ENCODE assay signal across 32 cellular contexts in genomic region chr18:2564373-2564772, GRCh38. TPM values are rescaled to one million over a fixed set of nuclear protein-coding genes. Genes with fewer than 3 reads are reported as not detected.
"Had no signal": no experiment of that assay in that cellular context is flagged by ENCODE, and none has a peak within 500 bp of the region (broad histone marks: within the 10 kb centered on the region; RNA-seq: fewer than 3 reads in every experiment).

No MANE protein-coding gene starts in this region.

- H3K27ac ChIP-seq: ascending aorta, breast epithelium, cardiac muscle cell, coronary artery, dorsolateral prefrontal cortex, esophagus muscularis mucosa, gastroesophageal sphincter, WERI-Rb-1 had no signal

- DNase-seq: activated B cell treated with CpG ODN at 0.5 μM for 24 hours; activated CD4-positive, alpha-beta memory T cell treated with anti-CD3 and anti-CD28 coated beads, Interleukin-2, amount 10 ng/mL, durations not matched to agents 7 days and 5 days; activated CD4-positive, alpha-beta T cell treated with anti-CD3 and anti-CD28 coated beads, Interleukin-2, amount 10 ng/mL, durations not matched to agents 7 days and 5 days; activated CD4-positive, alpha-beta T cell treated with anti-CD3 and anti-CD28 coated beads, Interleukin-2, amount 50 U/mL, for 4 hours; activated CD8-positive, alpha-beta memory T cell treated with anti-CD3 and anti-CD28 coated beads, Interleukin-2, amount 50 U/mL, for 48 hours; activated effector memory CD4-positive, alpha-beta T cell treated with Interleukin-2 at 50 U/mL for 16 hours; activated gamma-delta T cell treated with Interleukin-2 at 50 U/mL for 16 hours; activated naive CD4-positive, alpha-beta T cell treated with Interleukin-2 at 50 U/mL for 16 hours; activated naive CD8-positive, alpha-beta T cell treated with anti-CD3 and anti-CD28 coated beads, Interleukin-2, amount 10 ng/mL, durations not matched to agents 7 days and 5 days; activated T-cell treated with anti-CD3 and anti-CD28 coated beads for 4 hours; activated T-cell treated with anti-CD3 and anti-CD28 coated beads, Interleukin-2, amount 50 U/mL, for 4 hours; central memory CD4-positive, alpha-beta T cell; cerebellar nuclear complex; dorsolateral prefrontal cortex; effector memory CD4-positive, alpha-beta T cell; erythroblast; foreskin melanocyte; T-helper 1 cell; T-helper 17 cell; T1000; WERI-Rb-1 had no signal

- H3K4me1 ChIP-seq: ascending aorta, breast epithelium had no signal

- H3K27ac Mint-ChIP-seq: activated B cell treated with CpG ODN at 0.5 μM for 24 hours; activated CD4-positive, alpha-beta memory T cell treated with anti-CD3 and anti-CD28 coated beads, Interleukin-2, amount 10 ng/mL, durations not matched to agents 7 days and 5 days; activated CD4-positive, alpha-beta T cell treated with anti-CD3 and anti-CD28 coated beads, Interleukin-2, amount 10 ng/mL, durations not matched to agents 7 days and 5 days; activated naive CD4-positive, alpha-beta T cell treated with anti-CD3 and anti-CD28 coated beads, Interleukin-2, amount 50 U/mL, for 24 hours; activated naive CD8-positive, alpha-beta T cell treated with anti-CD3 and anti-CD28 coated beads, Interleukin-2, amount 10 ng/mL, durations not matched to agents 7 days and 5 days; activated T-helper 17 cell treated with anti-CD3 and anti-CD28 coated beads, Interleukin-2, amount 50 U/mL, for 72 hours; brain; dendritic cell treated with granulocyte-macrophage colony-stimulating factor and Interleukin-4, amounts not matched to agents 40 ng/mL and 50 ng/mL, for 4 days; T-helper 17 cell; T-helper 2 cell treated with Interferon-gamma antibody and Interleukin-4, amounts not matched to agents 5 μg/mL and 100 μg/mL, for 36 hours had no signal

- H3K27me3 Mint-ChIP-seq: activated B cell treated with CpG ODN at 0.5 μM for 24 hours; activated CD4-positive, alpha-beta memory T cell treated with anti-CD3 and anti-CD28 coated beads, Interleukin-2, amount 10 ng/mL, durations not matched to agents 7 days and 5 days; activated CD4-positive, alpha-beta T cell treated with anti-CD3 and anti-CD28 coated beads, Interleukin-2, amount 10 ng/mL, durations not matched to agents 7 days and 5 days; activated naive CD4-positive, alpha-beta T cell treated with anti-CD3 and anti-CD28 coated beads, Interleukin-2, amount 50 U/mL, for 24 hours; activated naive CD8-positive, alpha-beta T cell treated with anti-CD3 and anti-CD28 coated beads, Interleukin-2, amount 10 ng/mL, durations not matched to agents 7 days and 5 days; activated T-helper 17 cell treated with anti-CD3 and anti-CD28 coated beads, Interleukin-2, amount 50 U/mL, for 72 hours; brain; dendritic cell treated with granulocyte-macrophage colony-stimulating factor and Interleukin-4, amounts not matched to agents 40 ng/mL and 50 ng/mL, for 4 days; T-helper 17 cell had no signal

- H3K9me3 Mint-ChIP-seq: activated B cell treated with CpG ODN at 0.5 μM for 24 hours; activated CD4-positive, alpha-beta memory T cell treated with anti-CD3 and anti-CD28 coated beads, Interleukin-2, amount 10 ng/mL, durations not matched to agents 7 days and 5 days; activated CD4-positive, alpha-beta T cell treated with anti-CD3 and anti-CD28 coated beads, Interleukin-2, amount 10 ng/mL, durations not matched to agents 7 days and 5 days; activated naive CD4-positive, alpha-beta T cell treated with anti-CD3 and anti-CD28 coated beads, Interleukin-2, amount 50 U/mL, for 24 hours; activated naive CD8-positive, alpha-beta T cell treated with anti-CD3 and anti-CD28 coated beads, Interleukin-2, amount 10 ng/mL, durations not matched to agents 7 days and 5 days; activated T-cell treated with anti-CD3 and anti-CD28 coated beads, Interleukin-2, amount 50 U/mL, for 4 hours; activated T-helper 17 cell treated with anti-CD3 and anti-CD28 coated beads, Interleukin-2, amount 50 U/mL, for 72 hours; brain; dendritic cell treated with granulocyte-macrophage colony-stimulating factor and Interleukin-4, amounts not matched to agents 40 ng/mL and 50 ng/mL, for 4 days; T-helper 2 cell treated with Interferon-gamma antibody and Interleukin-4, amounts not matched to agents 5 μg/mL and 100 μg/mL, for 36 hours had no signal

- H3K4me3 ChIP-seq: ascending aorta, breast epithelium, cardiac muscle cell, coronary artery, dorsolateral prefrontal cortex, esophagus muscularis mucosa, gastroesophageal sphincter had no signal

- H3K4me3 Mint-ChIP-seq: activated B cell treated with CpG ODN at 0.5 μM for 24 hours; activated CD4-positive, alpha-beta memory T cell treated with anti-CD3 and anti-CD28 coated beads, Interleukin-2, amount 10 ng/mL, durations not matched to agents 7 days and 5 days; activated CD4-positive, alpha-beta T cell treated with anti-CD3 and anti-CD28 coated beads, Interleukin-2, amount 10 ng/mL, durations not matched to agents 7 days and 5 days; activated naive CD4-positive, alpha-beta T cell treated with anti-CD3 and anti-CD28 coated beads, Interleukin-2, amount 50 U/mL, for 24 hours; activated naive CD8-positive, alpha-beta T cell treated with anti-CD3 and anti-CD28 coated beads, Interleukin-2, amount 10 ng/mL, durations not matched to agents 7 days and 5 days; activated T-cell treated with anti-CD3 and anti-CD28 coated beads, Interleukin-2, amount 50 U/mL, for 4 hours; activated T-helper 17 cell treated with anti-CD3 and anti-CD28 coated beads, Interleukin-2, amount 50 U/mL, for 72 hours; brain; dendritic cell treated with granulocyte-macrophage colony-stimulating factor and Interleukin-4, amounts not matched to agents 40 ng/mL and 50 ng/mL, for 4 days; T-helper 17 cell; T-helper 2 cell treated with Interferon-gamma antibody and Interleukin-4, amounts not matched to agents 5 μg/mL and 100 μg/mL, for 36 hours had no signal

- ATAC-seq: activated T-cell treated with anti-CD3 and anti-CD28 coated beads, Interleukin-2, amount 50 U/mL, for 4 hours; activated T-helper 17 cell treated with anti-CD3 and anti-CD28 coated beads, Interleukin-2, amount 50 U/mL, for 72 hours; gastroesophageal sphincter; T-helper 17 cell had no signal

- H3K27me3 ChIP-seq: ascending aorta, breast epithelium, cardiac muscle cell, dorsolateral prefrontal cortex, esophagus muscularis mucosa, gastroesophageal sphincter had no signal

- H3K9me3 ChIP-seq: ascending aorta, breast epithelium, esophagus muscularis mucosa, gastroesophageal sphincter had no signal

RNA-seq across cellular contexts. Expression of gene METTL4, which starts 6.9 kb away (rescaled TPM):
- total RNA-seq: ascending aorta had no signal

RNA-seq across cellular contexts. Expression of gene NDC80, which starts 7.0 kb away (rescaled TPM):
- total RNA-seq: ascending aorta had no signal
